ENCODE assay signal across 23 cellular contexts in the genomic region with DNA sequence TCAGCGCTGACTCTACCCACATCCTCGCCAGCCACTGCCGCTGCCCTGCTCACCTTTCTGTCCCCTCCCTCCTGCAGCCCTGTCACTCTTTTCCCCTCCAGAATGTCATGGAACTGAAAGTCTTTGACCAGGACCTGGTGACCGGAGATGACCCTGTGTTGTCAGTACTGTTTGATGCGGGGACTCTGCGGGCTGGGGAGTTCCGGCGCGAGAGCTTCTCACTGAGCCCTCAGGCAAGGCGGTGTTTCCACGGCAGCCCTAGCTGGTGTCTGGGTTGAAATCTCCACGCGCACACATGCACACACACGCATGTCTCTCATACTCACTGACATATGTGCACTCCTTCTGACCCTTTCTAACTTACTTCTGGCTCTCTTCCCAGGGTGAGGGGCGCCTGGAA. TPM values are rescaled to one million over a fixed set of nuclear protein-coding genes. Genes with fewer than 3 reads are reported as not detected.
"Had no signal": no experiment of that assay in that cellular context is flagged by ENCODE, and none has a peak within 500 bp of the region (broad histone marks: within the 10 kb centered on the region; RNA-seq: fewer than 3 reads in every experiment).

No MANE protein-coding gene starts in this region.

- H3K9me3 Mint-ChIP-seq: activated CD4-positive, alpha-beta memory T cell treated with anti-CD3 and anti-CD28 coated beads for 36 hours; activated CD4-positive, alpha-beta T cell treated with anti-CD3 and anti-CD28 coated beads, Interleukin-2, amount 10 ng/mL, durations not matched to agents 24 days and 14 days; activated T-cell treated with anti-CD3 and anti-CD28 coated beads, Interleukin-2, amount 50 U/mL, for 4 hours; WTC11 had no signal

- ATAC-seq: activated T-cell treated with anti-CD3 and anti-CD28 coated beads, Interleukin-2, amount 50 U/mL, for 4 hours; K562; PC-3; T-helper 17 cell; WTC11 had no signal

- H3K27ac Mint-ChIP-seq: activated CD4-positive, alpha-beta memory T cell treated with anti-CD3 and anti-CD28 coated beads for 36 hours; activated CD4-positive, alpha-beta T cell treated with anti-CD3 and anti-CD28 coated beads, Interleukin-2, amount 10 ng/mL, durations not matched to agents 24 days and 14 days; activated naive CD8-positive, alpha-beta T cell; WTC11 had no signal

- H3K4me1 Mint-ChIP-seq: activated CD4-positive, alpha-beta T cell treated with anti-CD3 and anti-CD28 coated beads, Interleukin-2, amount 10 ng/mL, durations not matched to agents 24 days and 14 days; WTC11 had no signal

- DNase-seq: activated CD4-positive, alpha-beta memory T cell treated with anti-CD3 and anti-CD28 coated beads for 36 hours; activated CD4-positive, alpha-beta T cell treated with anti-CD3 and anti-CD28 coated beads, Interleukin-2, amount 10 ng/mL, durations not matched to agents 24 days and 14 days; activated CD4-positive, CD25-positive, alpha-beta regulatory T cell treated with anti-CD3 and anti-CD28 coated beads, Interleukin-2, amount 50 U/mL, for 72 hours; activated CD8-positive, alpha-beta memory T cell treated with anti-CD3 and anti-CD28 coated beads for 24 hours; activated effector memory CD4-positive, alpha-beta T cell treated with anti-CD3 and anti-CD28 coated beads, Interleukin-2, amount 50 U/mL, for 16 hours; activated naive CD4-positive, alpha-beta T cell treated with Interleukin-2 at 50 U/mL for 16 hours; activated T-cell treated with anti-CD3 and anti-CD28 coated beads, Interleukin-2, amount 50 U/mL, for 4 hours; amygdala; Karpas-422; MM.1S; NCI-H1105; NCI-H1436; NCI-H1694 treated with DMSO at 0.1 percent for 48 hours; NCI-H2029 treated with DMSO at 0.1 percent for 48 hours; NCI-H510A treated with DMSO at 0.1 percent for 48 hours; NCI-H69; PC-3; SHP77 treated with DMSO at 0.1 percent for 48 hours; T-helper 17 cell; T-helper 9 cell had no signal

- H3K4me3 ChIP-seq: K562 had no signal

- H3K27me3 Mint-ChIP-seq: activated CD4-positive, alpha-beta memory T cell treated with anti-CD3 and anti-CD28 coated beads for 36 hours; activated CD4-positive, alpha-beta T cell treated with anti-CD3 and anti-CD28 coated beads, Interleukin-2, amount 10 ng/mL, durations not matched to agents 24 days and 14 days; activated naive CD8-positive, alpha-beta T cell; T-helper 17 cell had no signal

- H3K4me3 Mint-ChIP-seq: activated CD4-positive, alpha-beta memory T cell treated with anti-CD3 and anti-CD28 coated beads for 36 hours; activated CD4-positive, alpha-beta T cell treated with anti-CD3 and anti-CD28 coated beads, Interleukin-2, amount 10 ng/mL, durations not matched to agents 24 days and 14 days; activated naive CD8-positive, alpha-beta T cell; activated T-cell treated with anti-CD3 and anti-CD28 coated beads, Interleukin-2, amount 50 U/mL, for 4 hours; T-helper 17 cell; WTC11 had no signal

- H3K36me3 Mint-ChIP-seq: activated CD4-positive, alpha-beta memory T cell treated with anti-CD3 and anti-CD28 coated beads for 36 hours had no signal

RNA-seq across cellular contexts. Expression of gene SPTBN5, which starts 53.2 kb away (rescaled TPM):
- polyA plus RNA-seq: K562 had no signal
